In the genomic region with DNA sequence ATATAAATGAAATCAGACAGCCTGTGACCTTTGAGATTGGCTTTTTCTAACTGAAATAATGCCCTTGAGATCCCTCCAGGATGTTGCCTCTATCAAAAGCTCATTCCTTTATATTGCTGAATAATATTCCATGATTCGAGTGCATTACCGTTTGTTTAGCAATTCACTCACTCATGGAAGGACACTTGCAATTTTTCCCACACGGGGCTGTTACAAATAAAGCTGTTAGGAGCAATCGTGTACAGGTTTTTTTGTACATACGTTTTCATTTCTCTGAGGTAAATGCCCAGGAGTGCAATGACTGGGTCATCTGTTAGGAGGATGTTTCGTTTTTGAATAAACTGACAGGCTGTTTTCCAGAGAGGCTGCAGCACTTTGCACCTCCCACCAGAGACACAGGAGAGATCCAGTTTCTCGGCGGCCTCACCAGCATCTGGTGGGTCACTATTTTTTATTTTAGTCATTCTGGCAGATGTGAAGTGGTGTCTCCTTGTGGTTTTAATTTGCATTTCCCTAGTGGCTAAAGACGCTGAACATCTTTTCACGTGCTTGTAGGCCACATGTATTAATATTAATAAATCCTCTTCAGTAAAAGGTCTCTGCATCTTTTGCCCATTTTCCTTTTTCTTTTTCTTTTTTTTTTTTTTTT, we compare ENCODE assay signal across 10 cellular contexts. TPM values are rescaled to one million over a fixed set of nuclear protein-coding genes. Genes with fewer than 3 reads are reported as not detected.
A peak's percentile ranks its signal among the peaks of the same experiment; 100 is the strongest.
DNase-seq lines count a peak whose midpoint lies in the region; ATAC-seq and TF ChIP-seq lines count a peak whose summit lies in the region.
"Had no signal": no experiment of that assay in that cellular context is flagged by ENCODE, and none has a peak within 500 bp of the region (broad histone marks: within the 10 kb centered on the region; RNA-seq: fewer than 3 reads in every experiment).

No MANE protein-coding gene starts in this region.

- peak overlapping the region; percentile 50 for H3K27ac Mint-ChIP-seq in activated B cell treated with CpG ODN at 0.5 μM for 24 hours
- H3K27ac Mint-ChIP-seq: CD8-positive, alpha-beta T cell had no signal

- H3K27me3 Mint-ChIP-seq in activated B cell treated with CpG ODN at 0.5 μM for 24 hours = no peaks in the 10 kb centered on the region
- H3K27me3 Mint-ChIP-seq: central memory CD8-positive, alpha-beta T cell had no signal

- H3K56ac ChIP-seq in mesendoderm (ENCODE audit: low read length) = no peak overlapping the region

- H3K4ac ChIP-seq in mesendoderm (ENCODE audit: low read depth, low read length) = no peak overlapping the region

- H3K4me2 ChIP-seq in mesendoderm (ENCODE audit: low read length) = no peak overlapping the region

- no peak overlapping the region for H4K8ac ChIP-seq in mesendoderm (ENCODE audit: low read depth, low read length)

- H3K79me2 ChIP-seq in mesendoderm (ENCODE audit: control insufficient read depth, insufficient read depth, low read length) = peaks cover 3% of the 10 kb centered on the region

- intact Hi-C loops in activated B cell treated with CpG ODN at 0.5 μM for 24 hours (cut with micrococcal nuclease) = loop anchor here (1.0 to 5.0 kb wide), 4 partner anchors 10 to 1104 kb away; a partner anchor contains a TSS

- H3K4me3 Mint-ChIP-seq in activated B cell treated with CpG ODN at 0.5 μM for 24 hours = peak overlapping the region; percentile 64
- H3K4me3 Mint-ChIP-seq: CD8-positive, alpha-beta T cell; central memory CD8-positive, alpha-beta T cell had no signal

- H3K79me1 ChIP-seq in mesendoderm (ENCODE audit: low read length) = peaks cover 12% of the 10 kb centered on the region

- H3K27ac ChIP-seq in mesendoderm (ENCODE audit: low read depth, low read length) = no peak overlapping the region

- H3K36me3 Mint-ChIP-seq in activated B cell treated with CpG ODN at 0.5 μM for 24 hours (ENCODE audit: low read depth) = no peaks in the 10 kb centered on the region

- no peak overlapping the region for H3K18ac ChIP-seq in mesendoderm (ENCODE audit: low read length)

- TF ChIP-seq CTCF in GM10248 (IDR thresholded peaks at IDR 0.05; ENCODE audit: control extremely low read depth, extremely low read depth, low read depth, missing control alignments) (no peak), activated B cell treated with CpG ODN at 0.5 μM for 24 hours (IDR thresholded peaks at IDR 0.05) (no peak)

- peak; percentile 61 for ATAC-seq in GM19455 (IDR thresholded peaks at IDR 0.05; ENCODE audit: unreplicated experiment)
- ATAC-seq in HG03064 (IDR thresholded peaks at IDR 0.05; ENCODE audit: low read depth, unreplicated experiment) = peak; percentile 53
- ATAC-seq in activated B cell treated with CpG ODN at 0.5 μM for 24 hours (ENCODE audit: low read depth) = peak; percentile 81
- ATAC-seq: CD8-positive, alpha-beta T cell had no signal

- no peak overlapping the region for H3K23ac ChIP-seq in mesendoderm (ENCODE audit: low read length)

- no peaks in the 10 kb centered on the region for H3K9me3 Mint-ChIP-seq in activated B cell treated with CpG ODN at 0.5 μM for 24 hours
- H3K9me3 Mint-ChIP-seq: CD8-positive, alpha-beta T cell; central memory CD8-positive, alpha-beta T cell had no signal

- peak; percentile 63 for DNase-seq in GM10248 (ENCODE audit: extremely low spot score)
- no peak for DNase-seq in activated B cell treated with CpG ODN at 0.5 μM for 24 hours
- DNase-seq in mesendoderm = no peak
- DNase-seq in activated CD4-positive, CD25-positive, alpha-beta regulatory T cell (lab: John Stamatoyannopoulos, UW) = no peak
- no peak for DNase-seq in A172 (ENCODE audit: low spot score)
- DNase-seq in SIG-M5 treated with dmso at 0.1 percent for 504 hours (lab: John Stamatoyannopoulos, UW; ENCODE audit: unreplicated experiment) = no peak
- DNase-seq: CD8-positive, alpha-beta T cell had no signal

- POLR2A ChIA-PET in GM10248 (lab: Yijun Ruan, JAX) (interaction anchor here (0.7 kb wide), 1 partner anchor 35 kb away, joined by 7 read pairs; no protein-coding TSS in a partner anchor), activated B cell treated with CpG ODN at 0.5 μM for 24 hours (lab: Charles Lee) (interaction anchor here (0.6 to 1.5 kb wide), 6 partner anchors 10 to 258 kb away, joined by 3 to 8 read pairs (median 6); no protein-coding TSS in a partner anchor)

- H3K9ac ChIP-seq in mesendoderm (ENCODE audit: low read length) = no peak overlapping the region

- H4K5ac ChIP-seq in mesendoderm (ENCODE audit: low read length) = no peak overlapping the region

- H2BK5ac ChIP-seq in mesendoderm (ENCODE audit: low read length) = no peak overlapping the region

- H2BK15ac ChIP-seq in mesendoderm (replicated peaks; ENCODE audit: low read depth) = no peak overlapping the region

- WGBS in mesendoderm (ENCODE audit: extremely low coverage, insufficient coverage, low lambda C conversion rate) = no CpG with 5 or more reads among the region's 10 CpGs

- H2BK120ac ChIP-seq in mesendoderm (ENCODE audit: low read depth, low read length) = no peak overlapping the region

- H3K27me3 ChIP-seq in mesendoderm (ENCODE audit: insufficient read depth, low read length, poor library complexity) = no peaks in the 10 kb centered on the region

- no peak overlapping the region for H2AK5ac ChIP-seq in mesendoderm (ENCODE audit: low read length)

- H3K36me3 ChIP-seq in mesendoderm (ENCODE audit: control insufficient read depth, insufficient read depth, low read length) = no peaks in the 10 kb centered on the region

- H3K4me3 ChIP-seq in mesendoderm (ENCODE audit: low read length) = no peak overlapping the region

- H3K4me1 ChIP-seq in mesendoderm (ENCODE audit: control insufficient read depth, low read depth, low read length) = peaks cover 2% of the 10 kb centered on the region

- CTCF ChIA-PET in GM10248 (lab: Yijun Ruan, JAX) (interaction anchor here (1.0 to 2.4 kb wide), 4 partner anchors 10 to 52 kb away, joined by 3 to 12 read pairs (median 4); no protein-coding TSS in a partner anchor), activated B cell treated with CpG ODN at 0.5 μM for 24 hours (lab: Charles Lee) (no interaction called here)

- H3K4me1 Mint-ChIP-seq in activated B cell treated with CpG ODN at 0.5 μM for 24 hours = peaks cover 64% of the 10 kb centered on the region

RNA-seq across cellular contexts. Expression of a gene that starts 11.0 kb away (rescaled TPM):
- total RNA-seq in activated B cell treated with CpG ODN at 0.5 μM for 24 hours = 12.8 and 13.6 TPM in 2 replicates
- 3.9 TPM for polyA plus RNA-seq in mesendoderm (2013, experiment 1 of 2)
- polyA plus RNA-seq in mesendoderm (2013, experiment 2 of 2) = 3.8 TPM
- 5.2 and 8.3 TPM in 2 replicates for total RNA-seq in A172 (2014; rRNA removed; shearing (Covaris generic))
